In the genomic region with DNA sequence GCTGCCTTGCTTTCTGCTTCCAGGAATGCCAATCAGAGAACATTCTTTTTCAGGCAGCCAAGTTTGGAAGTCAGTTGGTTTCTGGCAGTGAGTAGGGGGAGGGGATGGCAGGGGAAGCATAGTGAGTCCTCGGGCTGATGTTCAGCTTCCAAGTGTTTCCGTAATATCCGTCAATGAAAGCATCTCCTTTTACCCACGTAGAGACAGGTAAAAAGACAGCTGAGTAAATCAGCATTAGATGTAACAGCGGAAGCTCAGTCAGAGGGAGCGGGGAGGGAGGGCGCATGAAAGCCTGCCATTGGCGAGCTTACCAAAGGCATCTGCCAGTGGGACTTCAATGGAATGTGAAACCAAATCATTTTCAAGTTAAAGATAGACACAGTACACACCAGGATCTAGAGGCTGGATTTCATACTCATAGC, we compare ENCODE assay signal across 8 cellular contexts.
DNase-seq lines count a peak whose midpoint lies in the region; ATAC-seq and TF ChIP-seq lines count a peak whose summit lies in the region.

No MANE protein-coding gene starts in this region.

- H3K27ac Mint-ChIP-seq in neural progenitor cell, result peak overlapping the region; percentile 89

- peak overlapping the region; percentile 95 for H2AFZ ChIP-seq in neural progenitor cell (replicated peaks)

- no peaks in the 10 kb centered on the region for H3K27me3 ChIP-seq in neural progenitor cell

- no peak overlapping the region for H3K9ac ChIP-seq in SK-N-MC (ENCODE audit: insufficient read length)
- no peak overlapping the region for H3K9ac ChIP-seq in neural progenitor cell

- H3F3A ChIP-seq in neural progenitor cell (ENCODE audit: low read depth), result no peaks in the 10 kb centered on the region

- peaks cover 25% of the 10 kb centered on the region for H3K4me1 Mint-ChIP-seq in neural progenitor cell

- peak overlapping the region; percentile 71 for H3K4me2 ChIP-seq in neural progenitor cell

- TF ChIP-seq CTCF in AG10803 (conservative IDR thresholded peaks at IDR 0.05; ENCODE audit: low read length), result no peak
- no peak for TF ChIP-seq CTCF in neural progenitor cell (IDR thresholded peaks at IDR 0.05)

- H3K4me3 Mint-ChIP-seq in neural progenitor cell, result peak overlapping the region; percentile 84

- H3K4me1 ChIP-seq in neural progenitor cell, result peaks cover 11% of the 10 kb centered on the region

- H3K79me2 ChIP-seq in neural progenitor cell (ENCODE audit: low read depth), result no peaks in the 10 kb centered on the region

- DNase-seq in AG10803 (ENCODE audit: low read depth) (peak; percentile 51), SK-N-MC (ENCODE audit: low read depth, low spot score) (no peak), foreskin melanocyte (peak; percentile 58), neural progenitor cell (ENCODE audit: low spot score) (peak; percentile 50)
- DNase-seq in activated naive CD4-positive, alpha-beta T cell (lab: John Stamatoyannopoulos, UW), result no peak
- DNase-seq in stimulated activated CD4-positive, alpha-beta T cell treated with anti-CD3 and anti-CD28 coated beads, Interleukin-1b, Interleukin-23, amount 100 ng/mL, for 48 hours, result no peak

- ATAC-seq in HG02938 (IDR thresholded peaks at IDR 0.05; ENCODE audit: unreplicated experiment), result no peak
- no peak for ATAC-seq in HG03025 (IDR thresholded peaks at IDR 0.05; ENCODE audit: low FRiP score, unreplicated experiment)

- H3K4me3 ChIP-seq in AG10803 (ENCODE audit: low read length), result peak overlapping the region; percentile 51
- H3K4me3 ChIP-seq in SK-N-MC, result peak overlapping the region; percentile 50
- H3K4me3 ChIP-seq in neural progenitor cell, result peak overlapping the region; percentile 36

- H4K20me1 ChIP-seq in neural progenitor cell (ENCODE audit: low read depth), result no peaks in the 10 kb centered on the region

- H3K27ac ChIP-seq in SK-N-MC, result no peak overlapping the region
- H3K27ac ChIP-seq in neural progenitor cell, result no peak overlapping the region

- H3K36me3 ChIP-seq in SK-N-MC (ENCODE audit: insufficient read depth, low read length) (no peaks in the 10 kb centered on the region), neural progenitor cell (no peaks in the 10 kb centered on the region)

- no peaks in the 10 kb centered on the region for H3K27me3 Mint-ChIP-seq in neural progenitor cell (ENCODE audit: insufficient read depth, low read depth)

- no peaks in the 10 kb centered on the region for H3K36me3 Mint-ChIP-seq in neural progenitor cell

- H3K9me3 Mint-ChIP-seq in neural progenitor cell, result no peaks in the 10 kb centered on the region

- H3K9me3 ChIP-seq in SK-N-MC (ENCODE audit: low read depth, low read length) (no peaks in the 10 kb centered on the region), neural progenitor cell (ENCODE audit: low read depth) (no peaks in the 10 kb centered on the region)

Comparison
In these comparisons a context has a peak if more than half of its experiments do, and no peak if none do; other contexts are left out.
1. DNase-seq: peak in AG10803 (single experiment), foreskin melanocyte (single experiment) and neural progenitor cell (single experiment); none in SK-N-MC (single experiment), activated naive CD4-positive, alpha-beta T cell (0 of 4) and stimulated activated CD4-positive, alpha-beta T cell treated with anti-CD3 and anti-CD28 coated beads, Interleukin-1b, Interleukin-23, amount 100 ng/mL, for 48 hours (single experiment).
2. Peak in every context shown above with its lines, with median percentiles within 50 percentile points of each other: H3K4me3 ChIP-seq.